9 cellular contexts compared by ENCODE assay signal in the genomic region with DNA sequence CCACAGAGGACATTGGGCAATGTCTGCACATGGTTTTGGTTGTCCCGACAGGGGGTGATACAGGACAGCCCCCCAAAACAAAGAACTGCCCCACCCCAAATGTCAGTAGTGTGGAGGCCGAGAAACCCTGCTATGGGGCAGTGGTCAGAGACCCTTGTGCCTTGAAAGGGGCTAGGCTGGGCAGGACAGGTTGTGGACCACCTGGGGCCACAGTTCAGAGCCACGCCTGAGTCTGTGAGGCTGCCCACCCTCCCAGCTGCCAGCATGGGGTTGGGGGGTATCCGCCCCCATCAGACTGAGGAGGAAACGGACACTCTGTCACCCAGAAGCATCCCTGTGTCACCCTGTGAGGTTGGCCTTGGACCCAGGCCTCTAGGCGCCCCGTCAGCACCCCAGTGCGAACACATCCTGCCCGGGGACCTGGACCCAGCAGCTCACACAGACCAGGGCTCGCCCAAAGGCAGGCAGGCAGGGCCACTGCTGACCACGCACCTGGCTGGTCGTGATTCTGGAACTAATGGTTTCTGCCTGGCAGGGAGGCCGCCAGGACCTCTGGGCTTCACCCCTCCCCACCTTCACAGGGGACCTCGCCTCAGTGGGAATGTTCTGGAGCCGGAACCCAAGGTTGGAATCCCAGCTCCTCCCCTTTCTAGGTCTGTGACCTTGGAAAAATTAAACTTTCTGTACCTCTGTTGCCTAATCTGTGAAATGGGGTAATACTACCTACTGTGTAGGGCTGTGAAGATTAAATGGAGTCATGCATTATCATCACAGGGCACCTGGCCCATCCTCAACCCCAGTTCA. TPM values are rescaled to one million over a fixed set of nuclear protein-coding genes. Genes with fewer than 3 reads are reported as not detected.
DNase-seq lines count a peak whose midpoint lies in the region; ATAC-seq and TF ChIP-seq lines count a peak whose summit lies in the region.
"Had no signal": no experiment of that assay in that cellular context is flagged by ENCODE, and none has a peak within 500 bp of the region (broad histone marks: within the 10 kb centered on the region; RNA-seq: fewer than 3 reads in every experiment).

No MANE protein-coding gene starts in this region.

- POLR2A ChIA-PET in activated CD8-positive, alpha-beta T cell treated with anti-CD3 and anti-CD28 coated beads, Interleukin-2, amount 10 ng/mL, durations not matched to agents 7 days and 5 days (lab: Charles Lee) = no interaction called here

- H3K4me3 ChIP-seq in thyroid gland (replicated peaks in 1 of 3) = no peak overlapping the region

- H3K4me1 Mint-ChIP-seq in activated naive CD4-positive, alpha-beta T cell treated with anti-CD3 and anti-CD28 coated beads for 36 hours (ENCODE audit: low read depth) = peaks cover 20% of the 10 kb centered on the region
- peaks cover 21% of the 10 kb centered on the region for H3K4me1 Mint-ChIP-seq in activated CD8-positive, alpha-beta T cell treated with anti-CD3 and anti-CD28 coated beads, Interleukin-2, amount 10 ng/mL, durations not matched to agents 7 days and 5 days (ENCODE audit: low read depth)

- no peaks in the 10 kb centered on the region for H3K9me3 ChIP-seq in thyroid gland

- H3K27ac ChIP-seq in thyroid gland = peak overlapping the region in 2 of 3 donors; percentile 81 to 83

- peaks cover 6 to 12% of the 10 kb centered on the region in 2 donors for H3K4me1 ChIP-seq in thyroid gland

- CTCF ChIA-PET in activated naive CD4-positive, alpha-beta T cell treated with anti-CD3 and anti-CD28 coated beads for 36 hours (lab: Charles Lee) = no interaction called here
- CTCF ChIA-PET in activated CD8-positive, alpha-beta T cell treated with anti-CD3 and anti-CD28 coated beads, Interleukin-2, amount 10 ng/mL, durations not matched to agents 7 days and 5 days (lab: Charles Lee) = no interaction called here

- H3K27ac Mint-ChIP-seq in activated naive CD4-positive, alpha-beta T cell treated with anti-CD3 and anti-CD28 coated beads for 36 hours = peak overlapping the region; percentile 84
- H3K27ac Mint-ChIP-seq in activated CD8-positive, alpha-beta T cell treated with anti-CD3 and anti-CD28 coated beads, Interleukin-2, amount 10 ng/mL, durations not matched to agents 7 days and 5 days = peak overlapping the region; percentile 92

- peak overlapping the region; percentile 92 for H3K4me3 Mint-ChIP-seq in activated naive CD4-positive, alpha-beta T cell treated with anti-CD3 and anti-CD28 coated beads for 36 hours
- peak overlapping the region; percentile 91 for H3K4me3 Mint-ChIP-seq in activated CD8-positive, alpha-beta T cell treated with anti-CD3 and anti-CD28 coated beads, Interleukin-2, amount 10 ng/mL, durations not matched to agents 7 days and 5 days

- intact Hi-C loops in activated naive CD4-positive, alpha-beta T cell treated with anti-CD3 and anti-CD28 coated beads for 36 hours (cut with micrococcal nuclease) = loop anchor here (5.0 kb wide), 2 partner anchors 110 to 275 kb away; a partner anchor contains a TSS
- intact Hi-C loops in thyroid gland (cut with DNase I) = no loop called here

- H3K36me3 ChIP-seq in thyroid gland = no peaks in the 10 kb centered on the region

- TF ChIP-seq CTCF in thyroid gland (IDR thresholded peaks at IDR 0.05) = no peak

- H3K9me3 Mint-ChIP-seq in activated naive CD4-positive, alpha-beta T cell treated with anti-CD3 and anti-CD28 coated beads for 36 hours = no peaks in the 10 kb centered on the region
- H3K9me3 Mint-ChIP-seq in activated CD8-positive, alpha-beta T cell treated with anti-CD3 and anti-CD28 coated beads, Interleukin-2, amount 10 ng/mL, durations not matched to agents 7 days and 5 days (ENCODE audit: insufficient read depth) = peaks cover 2% of the 10 kb centered on the region

- no peak for DNase-seq in activated naive CD4-positive, alpha-beta T cell treated with anti-CD3 and anti-CD28 coated beads for 36 hours
- no peak for DNase-seq in activated naive CD4-positive, alpha-beta T cell (lab: John Stamatoyannopoulos, UW)
- DNase-seq in activated CD8-positive, alpha-beta T cell treated with anti-CD3 and anti-CD28 coated beads, Interleukin-2, amount 10 ng/mL, durations not matched to agents 7 days and 5 days = no peak
- DNase-seq in iPS-NIHi7 (ENCODE audit: extremely low spot score) (peak; percentile 4), thyroid gland (no peak), H4 (ENCODE audit: low spot score) (no peak)
- DNase-seq: NCI-H2029 had no signal

- H3K27me3 ChIP-seq in thyroid gland = no peaks in the 10 kb centered on the region

- TF ChIP-seq POLR2A in thyroid gland (IDR thresholded peaks at IDR 0.05) = no peak

- ATAC-seq in activated CD8-positive, alpha-beta T cell treated with anti-CD3 and anti-CD28 coated beads, Interleukin-2, amount 10 ng/mL, durations not matched to agents 7 days and 5 days = no peak
- no peak for ATAC-seq in GM19328 (IDR thresholded peaks at IDR 0.05; ENCODE audit: unreplicated experiment)
- no peak for ATAC-seq in GM21619 (IDR thresholded peaks at IDR 0.05; ENCODE audit: unreplicated experiment)

- no peaks in the 10 kb centered on the region for H3K27me3 Mint-ChIP-seq in activated naive CD4-positive, alpha-beta T cell treated with anti-CD3 and anti-CD28 coated beads for 36 hours (ENCODE audit: low read depth)
- H3K27me3 Mint-ChIP-seq in activated CD8-positive, alpha-beta T cell treated with anti-CD3 and anti-CD28 coated beads, Interleukin-2, amount 10 ng/mL, durations not matched to agents 7 days and 5 days (ENCODE audit: low read depth) = no peaks in the 10 kb centered on the region

- WGBS in thyroid gland, 2 donors = 93 to 95% methylated on average over 5 to 9 of the region's 15 CpGs

- H3K36me3 Mint-ChIP-seq in activated naive CD4-positive, alpha-beta T cell treated with anti-CD3 and anti-CD28 coated beads for 36 hours (ENCODE audit: low read depth) = peaks cover 3% of the 10 kb centered on the region
- H3K36me3 Mint-ChIP-seq in activated CD8-positive, alpha-beta T cell treated with anti-CD3 and anti-CD28 coated beads, Interleukin-2, amount 10 ng/mL, durations not matched to agents 7 days and 5 days (ENCODE audit: low read depth) = peaks cover 10% of the 10 kb centered on the region

RNA-seq across cellular contexts. Expression of a gene that starts 1.4 kb away (rescaled TPM):
- total RNA-seq in activated naive CD4-positive, alpha-beta T cell treated with anti-CD3 and anti-CD28 coated beads for 36 hours = 10 to 100 TPM; 24.0 to 24.7 TPM
- 10 to 100 TPM; 22.0 to 26.5 TPM for total RNA-seq in activated CD8-positive, alpha-beta T cell treated with anti-CD3 and anti-CD28 coated beads, Interleukin-2, amount 10 ng/mL, durations not matched to agents 7 days and 5 days
- total RNA-seq in thyroid gland = 10 to 100 TPM; 56.1 to 72.2 (median 59.7) TPM
- 34.5 and 43.6 TPM in 2 replicates for total RNA-seq in H4 (2014; rRNA removed; shearing (Covaris generic))
